Comparison of ENCODE assay signal across 21 cellular contexts in the genomic region with DNA sequence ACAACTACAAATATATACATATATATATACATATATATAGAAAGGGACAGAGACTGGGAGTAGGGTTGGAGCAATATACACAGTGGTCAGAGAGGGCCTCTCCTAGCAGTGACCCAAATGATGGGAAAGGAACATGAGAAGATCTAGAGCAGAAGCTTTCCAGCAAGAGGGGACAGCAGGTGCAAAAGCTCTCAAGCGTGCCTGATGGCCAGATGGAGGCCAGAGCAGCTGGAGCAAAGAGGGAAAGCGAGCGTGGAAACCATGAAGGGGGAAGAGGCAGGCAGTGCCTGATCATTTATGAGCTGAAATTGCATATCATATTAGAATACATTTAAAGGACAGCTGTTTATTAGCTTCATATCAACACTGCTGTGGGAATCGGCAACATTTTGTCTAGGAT.
DNase-seq lines count a peak whose midpoint lies in the region; ATAC-seq lines count a peak whose summit lies in the region.
"Had no signal": no experiment of that assay in that cellular context is flagged by ENCODE, and none has a peak within 500 bp of the region (broad histone marks: within the 10 kb centered on the region; RNA-seq: fewer than 3 reads in every experiment).

No MANE protein-coding gene starts in this region.

- ATAC-seq in HG02852 (IDR thresholded peaks at IDR 0.05; ENCODE audit: unreplicated experiment) (no peak), HG03460 (IDR thresholded peaks at IDR 0.05; ENCODE audit: unreplicated experiment) (no peak), GM19324 (IDR thresholded peaks at IDR 0.05; ENCODE audit: low FRiP score, unreplicated experiment) (no peak)
- ATAC-seq: Right ventricle myocardium inferior had no signal

- DNase-seq in COLO668 (lab: John Stamatoyannopoulos, UW; ENCODE audit: unreplicated experiment) = peak; percentile 78
- DNase-seq in NCI-H146 treated with DMSO at 0.1 percent for 48 hours (lab: John Stamatoyannopoulos, UW; ENCODE audit: unreplicated experiment) = peak; percentile 21
- DNase-seq in NCI-H524 treated with DMSO at 0.1 percent for 48 hours (lab: John Stamatoyannopoulos, UW) = peak; percentile 93
- DNase-seq in cerebellar cortex (ENCODE audit: low spot score) = peak; percentile 28
- DNase-seq in T-helper 9 cell = no peak
- DNase-seq: ACHN; activated CD4-positive, alpha-beta T cell treated with anti-CD3 and anti-CD28 coated beads, Interleukin-2, amount 50 U/mL, for 1 hour; activated CD8-positive, alpha-beta memory T cell treated with anti-CD3 and anti-CD28 coated beads, Interleukin-2, amount 50 U/mL, for 48 hours; brain microvascular endothelial cell; colonic mucosa; endodermal cell; KBM-7; left lung; MV-4-11; posterior cingulate gyrus; stimulated activated naive CD4-positive, alpha-beta T cell; thyroid gland had no signal
